In the genomic region with DNA sequence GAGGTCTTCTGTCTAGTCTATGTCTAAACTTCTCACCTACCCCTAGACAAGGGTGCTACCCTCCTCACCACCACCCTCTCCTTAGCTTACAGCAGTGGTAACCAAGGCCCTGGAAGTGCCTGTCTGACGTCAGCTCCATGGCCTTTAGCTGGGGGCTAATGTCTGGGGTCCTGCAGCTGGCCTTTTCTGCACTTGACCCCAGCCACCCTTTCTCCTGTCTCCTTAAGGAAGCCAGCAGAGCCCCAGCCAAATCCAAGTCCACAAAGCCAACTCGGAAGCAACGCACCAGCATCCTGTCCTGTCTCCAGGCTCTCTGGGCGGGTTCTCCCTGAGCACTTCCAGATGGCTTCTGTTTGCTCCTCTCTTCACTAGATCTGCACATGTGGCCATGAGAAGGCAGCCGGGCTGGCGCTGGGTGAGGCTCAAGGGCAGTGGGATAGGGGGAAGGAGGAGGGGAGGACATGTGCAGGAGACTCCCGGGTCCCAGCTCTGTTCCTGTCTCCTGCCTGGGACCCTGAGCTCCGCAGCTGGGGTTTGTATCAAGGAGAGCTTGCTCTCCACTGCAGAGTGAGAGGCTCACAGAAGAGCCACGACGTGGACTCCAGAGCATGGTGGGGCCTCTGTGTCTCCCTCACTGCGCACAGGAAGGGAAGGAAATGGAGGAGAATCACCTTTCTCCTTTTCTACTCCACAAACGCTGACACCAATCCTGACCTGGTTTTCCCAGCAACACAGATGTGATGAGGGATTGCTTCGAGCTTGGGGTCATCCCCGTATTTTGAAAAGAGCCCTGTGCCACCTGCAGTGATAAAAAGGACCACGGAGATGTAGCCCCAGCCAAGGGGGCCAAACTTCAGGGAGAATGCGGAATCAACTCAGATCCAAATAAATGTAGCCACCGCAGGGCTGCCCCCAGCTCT, we compare ENCODE assay signal across 1 cellular context.
TF ChIP-seq lines count a peak whose summit lies in the region.

No MANE protein-coding gene starts in this region.

TF ChIP-seq in GM23338, 12 proteins besides CTCF, POLR2A, EP300 and RAD21 (continued from another document):
- TF ChIP-seq, protein P1, sequence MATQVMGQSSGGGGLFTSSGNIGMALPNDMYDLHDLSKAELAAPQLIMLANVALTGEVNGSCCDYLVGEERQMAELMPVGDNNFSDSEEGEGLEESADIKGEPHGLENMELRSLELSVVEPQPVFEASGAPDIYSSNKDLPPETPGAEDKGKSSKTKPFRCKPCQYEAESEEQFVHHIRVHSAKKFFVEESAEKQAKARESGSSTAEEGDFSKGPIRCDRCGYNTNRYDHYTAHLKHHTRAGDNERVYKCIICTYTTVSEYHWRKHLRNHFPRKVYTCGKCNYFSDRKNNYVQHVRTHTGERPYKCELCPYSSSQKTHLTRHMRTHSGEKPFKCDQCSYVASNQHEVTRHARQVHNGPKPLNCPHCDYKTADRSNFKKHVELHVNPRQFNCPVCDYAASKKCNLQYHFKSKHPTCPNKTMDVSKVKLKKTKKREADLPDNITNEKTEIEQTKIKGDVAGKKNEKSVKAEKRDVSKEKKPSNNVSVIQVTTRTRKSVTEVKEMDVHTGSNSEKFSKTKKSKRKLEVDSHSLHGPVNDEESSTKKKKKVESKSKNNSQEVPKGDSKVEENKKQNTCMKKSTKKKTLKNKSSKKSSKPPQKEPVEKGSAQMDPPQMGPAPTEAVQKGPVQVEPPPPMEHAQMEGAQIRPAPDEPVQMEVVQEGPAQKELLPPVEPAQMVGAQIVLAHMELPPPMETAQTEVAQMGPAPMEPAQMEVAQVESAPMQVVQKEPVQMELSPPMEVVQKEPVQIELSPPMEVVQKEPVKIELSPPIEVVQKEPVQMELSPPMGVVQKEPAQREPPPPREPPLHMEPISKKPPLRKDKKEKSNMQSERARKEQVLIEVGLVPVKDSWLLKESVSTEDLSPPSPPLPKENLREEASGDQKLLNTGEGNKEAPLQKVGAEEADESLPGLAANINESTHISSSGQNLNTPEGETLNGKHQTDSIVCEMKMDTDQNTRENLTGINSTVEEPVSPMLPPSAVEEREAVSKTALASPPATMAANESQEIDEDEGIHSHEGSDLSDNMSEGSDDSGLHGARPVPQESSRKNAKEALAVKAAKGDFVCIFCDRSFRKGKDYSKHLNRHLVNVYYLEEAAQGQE (IDR thresholded peaks at IDR 0.05; ENCODE audit: unreplicated experiment) = no peak
- TF ChIP-seq POLR2AphosphoS5 (IDR thresholded peaks at IDR 0.05; ENCODE audit: low read depth) (no peak), ZNF114 (CRISPR knock-in tag; IDR thresholded peaks at IDR 0.05) (no peak), STAT1 (IDR thresholded peaks at IDR 0.05; ENCODE audit: unreplicated experiment) (no peak), ZNF331 (CRISPR knock-in tag; IDR thresholded peaks at IDR 0.05; ENCODE audit: low read depth) (no peak), CREB1 (CRISPR knock-in tag; IDR thresholded peaks at IDR 0.05; ENCODE audit: low read depth) (no peak), NANOG (IDR thresholded peaks at IDR 0.05; ENCODE audit: borderline replicate concordance) (no peak)
- TF ChIP-seq, protein P2, sequence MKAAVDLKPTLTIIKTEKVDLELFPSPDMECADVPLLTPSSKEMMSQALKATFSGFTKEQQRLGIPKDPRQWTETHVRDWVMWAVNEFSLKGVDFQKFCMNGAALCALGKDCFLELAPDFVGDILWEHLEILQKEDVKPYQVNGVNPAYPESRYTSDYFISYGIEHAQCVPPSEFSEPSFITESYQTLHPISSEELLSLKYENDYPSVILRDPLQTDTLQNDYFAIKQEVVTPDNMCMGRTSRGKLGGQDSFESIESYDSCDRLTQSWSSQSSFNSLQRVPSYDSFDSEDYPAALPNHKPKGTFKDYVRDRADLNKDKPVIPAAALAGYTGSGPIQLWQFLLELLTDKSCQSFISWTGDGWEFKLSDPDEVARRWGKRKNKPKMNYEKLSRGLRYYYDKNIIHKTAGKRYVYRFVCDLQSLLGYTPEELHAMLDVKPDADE (IDR thresholded peaks at IDR 0.05) = no peak
- TF ChIP-seq, protein P3, sequence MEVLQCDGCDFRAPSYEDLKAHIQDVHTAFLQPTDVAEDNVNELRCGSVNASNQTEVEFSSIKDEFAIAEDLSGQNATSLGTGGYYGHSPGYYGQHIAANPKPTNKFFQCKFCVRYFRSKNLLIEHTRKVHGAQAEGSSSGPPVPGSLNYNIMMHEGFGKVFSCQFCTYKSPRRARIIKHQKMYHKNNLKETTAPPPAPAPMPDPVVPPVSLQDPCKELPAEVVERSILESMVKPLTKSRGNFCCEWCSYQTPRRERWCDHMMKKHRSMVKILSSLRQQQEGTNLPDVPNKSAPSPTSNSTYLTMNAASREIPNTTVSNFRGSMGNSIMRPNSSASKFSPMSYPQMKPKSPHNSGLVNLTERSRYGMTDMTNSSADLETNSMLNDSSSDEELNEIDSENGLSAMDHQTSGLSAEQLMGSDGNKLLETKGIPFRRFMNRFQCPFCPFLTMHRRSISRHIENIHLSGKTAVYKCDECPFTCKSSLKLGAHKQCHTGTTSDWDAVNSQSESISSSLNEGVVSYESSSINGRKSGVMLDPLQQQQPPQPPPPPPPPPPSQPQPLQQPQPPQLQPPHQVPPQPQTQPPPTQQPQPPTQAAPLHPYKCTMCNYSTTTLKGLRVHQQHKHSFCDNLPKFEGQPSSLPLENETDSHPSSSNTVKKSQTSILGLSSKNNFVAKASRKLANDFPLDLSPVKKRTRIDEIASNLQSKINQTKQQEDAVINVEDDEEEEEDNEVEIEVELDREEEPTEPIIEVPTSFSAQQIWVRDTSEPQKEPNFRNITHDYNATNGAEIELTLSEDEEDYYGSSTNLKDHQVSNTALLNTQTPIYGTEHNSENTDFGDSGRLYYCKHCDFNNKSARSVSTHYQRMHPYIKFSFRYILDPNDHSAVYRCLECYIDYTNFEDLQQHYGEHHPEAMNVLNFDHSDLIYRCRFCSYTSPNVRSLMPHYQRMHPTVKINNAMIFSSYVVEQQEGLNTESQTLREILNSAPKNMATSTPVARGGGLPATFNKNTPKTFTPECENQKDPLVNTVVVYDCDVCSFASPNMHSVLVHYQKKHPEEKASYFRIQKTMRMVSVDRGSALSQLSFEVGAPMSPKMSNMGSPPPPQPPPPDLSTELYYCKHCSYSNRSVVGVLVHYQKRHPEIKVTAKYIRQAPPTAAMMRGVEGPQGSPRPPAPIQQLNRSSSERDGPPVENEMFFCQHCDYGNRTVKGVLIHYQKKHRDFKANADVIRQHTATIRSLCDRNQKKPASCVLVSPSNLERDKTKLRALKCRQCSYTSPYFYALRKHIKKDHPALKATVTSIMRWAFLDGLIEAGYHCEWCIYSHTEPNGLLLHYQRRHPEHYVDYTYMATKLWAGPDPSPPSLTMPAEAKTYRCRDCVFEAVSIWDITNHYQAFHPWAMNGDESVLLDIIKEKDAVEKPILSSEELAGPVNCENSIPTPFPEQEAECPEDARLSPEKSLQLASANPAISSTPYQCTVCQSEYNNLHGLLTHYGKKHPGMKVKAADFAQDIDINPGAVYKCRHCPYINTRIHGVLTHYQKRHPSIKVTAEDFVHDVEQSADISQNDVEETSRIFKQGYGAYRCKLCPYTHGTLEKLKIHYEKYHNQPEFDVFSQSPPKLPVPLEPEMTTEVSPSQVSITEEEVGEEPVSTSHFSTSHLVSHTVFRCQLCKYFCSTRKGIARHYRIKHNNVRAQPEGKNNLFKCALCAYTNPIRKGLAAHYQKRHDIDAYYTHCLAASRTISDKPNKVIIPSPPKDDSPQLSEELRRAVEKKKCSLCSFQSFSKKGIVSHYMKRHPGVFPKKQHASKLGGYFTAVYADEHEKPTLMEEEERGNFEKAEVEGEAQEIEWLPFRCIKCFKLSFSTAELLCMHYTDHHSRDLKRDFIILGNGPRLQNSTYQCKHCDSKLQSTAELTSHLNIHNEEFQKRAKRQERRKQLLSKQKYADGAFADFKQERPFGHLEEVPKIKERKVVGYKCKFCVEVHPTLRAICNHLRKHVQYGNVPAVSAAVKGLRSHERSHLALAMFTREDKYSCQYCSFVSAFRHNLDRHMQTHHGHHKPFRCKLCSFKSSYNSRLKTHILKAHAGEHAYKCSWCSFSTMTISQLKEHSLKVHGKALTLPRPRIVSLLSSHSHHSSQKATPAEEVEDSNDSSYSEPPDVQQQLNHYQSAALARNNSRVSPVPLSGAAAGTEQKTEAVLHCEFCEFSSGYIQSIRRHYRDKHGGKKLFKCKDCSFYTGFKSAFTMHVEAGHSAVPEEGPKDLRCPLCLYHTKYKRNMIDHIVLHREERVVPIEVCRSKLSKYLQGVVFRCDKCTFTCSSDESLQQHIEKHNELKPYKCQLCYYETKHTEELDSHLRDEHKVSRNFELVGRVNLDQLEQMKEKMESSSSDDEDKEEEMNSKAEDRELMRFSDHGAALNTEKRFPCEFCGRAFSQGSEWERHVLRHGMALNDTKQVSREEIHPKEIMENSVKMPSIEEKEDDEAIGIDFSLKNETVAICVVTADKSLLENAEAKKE (CRISPR knock-in tag; IDR thresholded peaks at IDR 0.05) = no peak
TF ChIP-seq in GM23338: peak in this region for 0.
